In the genomic region with DNA sequence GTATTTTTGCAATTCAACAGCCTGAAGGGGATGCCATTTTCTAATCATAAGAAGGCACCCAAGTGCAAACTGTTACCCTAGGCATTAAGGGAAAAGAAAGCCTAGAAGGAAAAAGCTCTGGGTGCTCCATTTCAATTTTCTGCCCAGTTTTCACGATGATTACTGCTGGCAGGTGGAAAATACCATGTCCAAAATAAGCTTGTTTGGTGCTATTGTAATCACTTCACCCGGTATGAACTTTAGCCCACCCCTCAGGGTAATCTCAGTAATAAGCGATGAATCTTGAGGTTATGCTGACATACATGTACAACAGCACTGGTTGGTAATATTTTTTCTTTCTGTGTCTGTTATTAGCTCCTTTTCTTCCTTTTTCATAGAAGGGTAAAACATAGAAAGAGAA, we compare ENCODE assay signal across 1 cellular context.
TF ChIP-seq lines count a peak whose summit lies in the region.

No MANE protein-coding gene starts in this region.

TF ChIP-seq in IMR-90, 13 proteins besides CTCF, POLR2A, EP300 and RAD21:
- TF ChIP-seq BHLHE40 (IDR thresholded peaks at IDR 0.05; ENCODE audit: low read depth, low read length), result no peak
